9 cellular contexts compared by ENCODE assay signal in the genomic region with DNA sequence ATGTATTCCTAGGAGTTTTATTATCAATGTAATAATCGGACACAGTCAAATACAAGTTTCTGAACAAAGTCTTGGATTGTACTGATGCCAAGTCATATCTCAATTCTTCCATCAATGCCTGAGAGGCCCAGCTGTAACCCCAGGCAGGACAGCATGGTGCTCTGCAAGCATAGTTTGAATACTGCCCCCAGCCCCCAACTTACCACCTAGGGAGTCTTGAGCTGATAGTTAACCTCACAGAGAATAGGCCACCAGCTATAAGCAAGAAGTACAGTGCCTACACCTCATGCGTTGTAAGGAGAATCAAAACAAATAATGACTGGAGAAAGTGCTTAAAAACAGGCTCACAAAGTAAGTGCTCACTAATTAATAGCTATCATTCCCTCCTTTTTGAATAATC. TPM values are rescaled to one million over a fixed set of nuclear protein-coding genes. Genes with fewer than 3 reads are reported as not detected.
DNase-seq lines count a peak whose midpoint lies in the region; ATAC-seq, FAIRE-seq and TF ChIP-seq lines count a peak whose summit lies in the region.
"Had no signal": no experiment of that assay in that cellular context is flagged by ENCODE, and none has a peak within 500 bp of the region (broad histone marks: within the 10 kb centered on the region; RNA-seq: fewer than 3 reads in every experiment).

No MANE protein-coding gene starts in this region.

- H4K20me1 ChIP-seq in IMR-90 (ENCODE audit: insufficient read depth, low read length), result peaks cover 4% of the 10 kb centered on the region; the same call in 1 of the 2 replicates
- peaks cover 9% of the 10 kb centered on the region; the same call in 1 of the 2 replicates for H4K20me1 ChIP-seq in K562 (replicated peaks; ENCODE audit: control insufficient read depth, insufficient read depth, low read length)

- no peaks in the 10 kb centered on the region for H3K9me3 ChIP-seq in CD4-positive, alpha-beta T cell (ENCODE audit: control insufficient read depth, low read length)
- H3K9me3 ChIP-seq in IMR-90 (ENCODE audit: control insufficient read depth, insufficient read depth, low read length), result no peaks in the 10 kb centered on the region
- H3K9me3 ChIP-seq in K562 (replicated peaks; ENCODE audit: control insufficient read depth, insufficient read depth, low read depth, low read length), result no peaks in the 10 kb centered on the region
- no peaks in the 10 kb centered on the region for H3K9me3 ChIP-seq in muscle layer of duodenum (ENCODE audit: control insufficient read depth in 1 of 2, low read length in 2 of 2)
- no peaks in the 10 kb centered on the region for H3K9me3 ChIP-seq in transverse colon

- no peak overlapping the region for H3K56ac ChIP-seq in IMR-90 (ENCODE audit: extremely low read depth, insufficient read depth, low read length)

- H2AFZ ChIP-seq in IMR-90 (replicated peaks; ENCODE audit: low read length, poor library complexity) (no peak overlapping the region), K562 (ENCODE audit: low read depth, low read length) (no peak overlapping the region)

- peak overlapping the region; percentile 95 for H3K4me3 Mint-ChIP-seq in CD4-positive, alpha-beta T cell

- CTCF ChIA-PET in CD4-positive, alpha-beta T cell (lab: Charles Lee), result no interaction called here
- CTCF ChIA-PET in IMR-90 (lab: Yijun Ruan, JAX), result no interaction called here
- CTCF ChIA-PET in K562 (lab: Yijun Ruan, JAX; ENCODE audit: low intra/inter-chr PET ratio), result no interaction called here

- no peak for ATAC-seq in CD4-positive, alpha-beta T cell (ENCODE audit: poor library complexity)
- ATAC-seq in IMR-90 (ENCODE audit: low read depth), result no peak
- peak; percentile 63 for ATAC-seq in K562
- no peak for ATAC-seq in HG02763 (IDR thresholded peaks at IDR 0.05; ENCODE audit: unreplicated experiment)

- WGBS in IMR-90 (ENCODE audit: extremely low coverage in 2 of 2, insufficient read length in 1 of 2), 2 experiments, result no CpG with 5 or more reads among the region's 2 CpGs
- 0% methylated on average over 2 of the region's 2 CpGs for WGBS in K562 (ENCODE audit: insufficient coverage, low coverage, missing lambda C conversion rate)
- 29 to 47% methylated on average over 2 of the region's 2 CpGs for WGBS in transverse colon (ENCODE audit: low coverage in 1 of 2), 2 donors

- dilution Hi-C loops in IMR-90 (cut with HindIII; ENCODE audit: low sequenced_read_pairs, unreplicated experiment), result no loop called here

- peak overlapping the region; percentile 98 for H3K27ac Mint-ChIP-seq in CD4-positive, alpha-beta T cell

- no peaks in the 10 kb centered on the region; the same call in 1 of the 2 replicates for H3K9me1 ChIP-seq in IMR-90 (ENCODE audit: insufficient read depth, low read length)
- H3K9me1 ChIP-seq in K562 (ENCODE audit: control insufficient read depth, insufficient read depth, low read length), result no peaks in the 10 kb centered on the region

- no peak overlapping the region for H4K5ac ChIP-seq in IMR-90 (ENCODE audit: low read depth, low read length)

- no peak overlapping the region for H4K8ac ChIP-seq in IMR-90 (ENCODE audit: low read depth in 2 of 2, low read length in 2 of 2)

- 0 out of 2 replicates have a peak overlapping the region, but pooled peaks have one; percentile 24 for H3K23ac ChIP-seq in IMR-90 (ENCODE audit: low read depth, low read length)

- H3K4ac ChIP-seq in IMR-90 (ENCODE audit: low read depth, low read length), result no peak overlapping the region

- H3K4me3 ChIP-seq in IMR-90 (ENCODE audit: insufficient read depth, low read depth, low read length), result 0 out of 2 replicates have a peak overlapping the region, but pooled peaks have one; percentile 6
- H3K4me3 ChIP-seq in K562, result peak overlapping the region; percentile 87
- H3K4me3 ChIP-seq in muscle layer of duodenum (ENCODE audit: low read depth in 1 of 2, low read length in 2 of 2), result peak overlapping the region; percentile 70 to 88
- peak overlapping the region in 2 of 4 donors; percentile 97 to 98 for H3K4me3 ChIP-seq in transverse colon

- H3K79me1 ChIP-seq in IMR-90 (ENCODE audit: low read depth in 1 of 2, low read length in 2 of 2), result peaks cover 20 to 43% of the 10 kb centered on the region in 2 experiments

- no peak overlapping the region for H4K91ac ChIP-seq in IMR-90 (ENCODE audit: insufficient read depth, low read depth, low read length)

- peaks cover 2% of the 10 kb centered on the region; the same call in 1 of the 2 replicates for H3K4me1 ChIP-seq in IMR-90 (ENCODE audit: control insufficient read depth, insufficient read depth, low read length)
- peaks cover 5 to 7% of the 10 kb centered on the region in 2 experiments; a peak in 4 of 5 replicates for H3K4me1 ChIP-seq in K562 (replicated peaks in 1 of 2; ENCODE audit: control insufficient read depth in 2 of 2, insufficient read depth in 2 of 2, low read length in 2 of 2)
- H3K4me1 ChIP-seq in muscle layer of duodenum (ENCODE audit: control insufficient read depth in 1 of 2, insufficient read depth in 2 of 2, low read length in 2 of 2), result peaks cover 8 to 30% of the 10 kb centered on the region in 2 donors
- peaks cover 3 to 56% (median 37%) of the 10 kb centered on the region in 4 donors for H3K4me1 ChIP-seq in transverse colon

- no peak for TF ChIP-seq RAD21 in IMR-90 (IDR thresholded peaks at IDR 0.05; ENCODE audit: low read length)
- no peak for TF ChIP-seq RAD21 in K562 (CRISPR knock-in tag; conservative IDR thresholded peaks at IDR 0.05 in 1 of 2, IDR thresholded peaks at IDR 0.05 in 1 of 2)

- no peak for TF ChIP-seq CTCF in CD4-positive, alpha-beta T cell (IDR thresholded peaks at IDR 0.05)
- TF ChIP-seq CTCF in IMR-90 (conservative IDR thresholded peaks at IDR 0.05; ENCODE audit: low read depth, low read length) (no peak), K562 (IDR thresholded peaks at IDR 0.05 in 2 of 3, conservative IDR thresholded peaks at IDR 0.05 in 1 of 3; ENCODE audit: insufficient read depth in 2 of 3, low read depth in 1 of 3, low read length in 3 of 3) (no peak), transverse colon (IDR thresholded peaks at IDR 0.05) (no peak)

- peak; percentile 55 for FAIRE-seq in K562 (lab: Jason Lieb, UNC)

- no peaks in the 10 kb centered on the region for H3K9me3 Mint-ChIP-seq in CD4-positive, alpha-beta T cell

- no peak overlapping the region for H2AK9ac ChIP-seq in IMR-90 (replicated peaks; ENCODE audit: low read depth, low read length, poor library complexity)

- H2AK5ac ChIP-seq in IMR-90 (ENCODE audit: low read depth, low read length), result no peak overlapping the region

- H2BK15ac ChIP-seq in IMR-90 (ENCODE audit: low read depth, low read length), result no peak overlapping the region

- H3K4me1 Mint-ChIP-seq in CD4-positive, alpha-beta T cell (ENCODE audit: low read depth), result peaks cover 74% of the 10 kb centered on the region

- TF ChIP-seq EP300 in K562 (IDR thresholded peaks at IDR 0.05; ENCODE audit: low read length), result no peak
- no peak for TF ChIP-seq EP300 in transverse colon (IDR thresholded peaks at IDR 0.05; ENCODE audit: low read depth)

- peaks cover 88% of the 10 kb centered on the region for H3K79me2 ChIP-seq in K562 (ENCODE audit: control insufficient read depth, insufficient read depth, low read length)

- peaks cover 37% of the 10 kb centered on the region for H3K36me3 Mint-ChIP-seq in CD4-positive, alpha-beta T cell (ENCODE audit: low read depth)

- no peak overlapping the region for H2BK20ac ChIP-seq in IMR-90 (ENCODE audit: low read depth, low read length)

- POLR2A ChIA-PET in CD4-positive, alpha-beta T cell (lab: Charles Lee), result no interaction called here
- POLR2A ChIA-PET in IMR-90 (lab: Charles Lee; ENCODE audit: unreplicated experiment) (no interaction called here), K562 (lab: Yijun Ruan, JAX) (no interaction called here)

- no peaks in the 10 kb centered on the region for H3K27me3 ChIP-seq in CD4-positive, alpha-beta T cell (ENCODE audit: control insufficient read depth, insufficient read depth, low read length)
- H3K27me3 ChIP-seq in IMR-90 (ENCODE audit: control insufficient read depth, insufficient read depth, low read length) (no peaks in the 10 kb centered on the region), K562 (ENCODE audit: control insufficient read depth in 2 of 2, insufficient read depth in 2 of 2, low read length in 2 of 2) (no peaks in the 10 kb centered on the region), muscle layer of duodenum (ENCODE audit: low read depth, low read length) (no peaks in the 10 kb centered on the region), transverse colon (no peaks in the 10 kb centered on the region)

- in situ Hi-C loops in IMR-90 (cut with MboI; ENCODE audit: low sequenced_read_pairs), result no loop called here
- in situ Hi-C loops in K562 (cut with MboI), result no loop called here
- in situ Hi-C loops in transverse colon (cut with MboI; ENCODE audit: low pct_ligation_motif_present in 1 of 4, low pct_unique_long_range_greater_than_20kb in 1 of 4, low sequenced_read_pairs in 3 of 4), result loop anchor here in 1 of 4 donors (25.0 kb wide), 1 partner anchor 577 kb away; a partner anchor contains a TSS

- TF ChIP-seq POLR2A in IMR-90 (IDR thresholded peaks at IDR 0.05; ENCODE audit: low read depth, low read length), result no peak
- TF ChIP-seq POLR2A in K562 (conservative IDR thresholded peaks at IDR 0.05), result no peak
- TF ChIP-seq POLR2A in transverse colon (IDR thresholded peaks at IDR 0.05), result no peak

- intact Hi-C loops in CD4-positive, alpha-beta T cell (cut with DNase I, micrococcal nuclease), result loop anchor here (5.0 to 10.0 kb wide), 3 partner anchors 622 to 1980 kb away; a partner anchor contains a TSS
- intact Hi-C loops in IMR-90 (cut with micrococcal nuclease), result loop anchor here (5.0 to 10.0 kb wide), 3 partner anchors 380 to 647 kb away; a partner anchor contains a TSS
- intact Hi-C loops in K562 (cut with micrococcal nuclease), result no loop called here
- intact Hi-C loops in transverse colon (cut with DNase I; ENCODE audit: low total_unique reads), result no loop called here
- intact Hi-C loops in posterior vena cava (cut with DNase I), result no loop called here

- BruUV-seq in IMR-90 (replicated peaks; lab: Mats Ljungman, UMichigan) (no TSS peak), K562 (replicated peaks; lab: Mats Ljungman, UMichigan) (no TSS peak)

- H2BK120ac ChIP-seq in IMR-90 (ENCODE audit: low read depth, low read length), result no peak overlapping the region

- H3K9ac ChIP-seq in IMR-90 (ENCODE audit: low read depth, low read length) (peak overlapping the region; percentile 32; the same call in 1 of the 2 replicates), K562 (ENCODE audit: insufficient read depth in 1 of 2, low read depth in 2 of 2, low read length in 2 of 2) (peak overlapping the region; percentile 79 to 82)

- H3K27me3 Mint-ChIP-seq in CD4-positive, alpha-beta T cell, result no peaks in the 10 kb centered on the region

- H3K14ac ChIP-seq in IMR-90 (replicated peaks; ENCODE audit: low read depth, low read length), result no peak overlapping the region

- no peak overlapping the region for H2BK5ac ChIP-seq in IMR-90 (ENCODE audit: low read depth, low read length, poor library complexity, severe bottlenecking)

- H3K36me3 ChIP-seq in IMR-90 (ENCODE audit: control insufficient read depth, insufficient read depth, low read length), result peaks cover 2% of the 10 kb centered on the region; the same call in 1 of the 2 replicates
- H3K36me3 ChIP-seq in K562 (ENCODE audit: control insufficient read depth, insufficient read depth, low read length), result peaks cover 17% of the 10 kb centered on the region; the same call in 2 of the 3 replicates
- no peaks in the 10 kb centered on the region for H3K36me3 ChIP-seq in muscle layer of duodenum (ENCODE audit: control insufficient read depth in 1 of 2, insufficient read depth in 2 of 2, low read length in 2 of 2)
- H3K36me3 ChIP-seq in transverse colon, result no peaks in the 10 kb centered on the region

- H3K4me2 ChIP-seq in IMR-90 (ENCODE audit: low read depth, low read length), result peak overlapping the region; percentile 98
- peak overlapping the region; percentile 78 for H3K4me2 ChIP-seq in K562 (ENCODE audit: insufficient read depth, low read length)

- no peak for DNase-seq in CD4-positive, alpha-beta T cell
- DNase-seq in IMR-90 (no peak), K562 (ENCODE audit: extremely low read depth in 1 of 4, low spot score in 3 of 4) (peak in 1 of 4 experiments; percentile 34), transverse colon (no peak), posterior vena cava (ENCODE audit: low spot score) (no peak), GOT3 (lab: John Stamatoyannopoulos, UW) (no peak)
- DNase-seq: activated CD4-positive, CD25-positive, alpha-beta regulatory T cell treated with anti-CD3 and anti-CD28 coated beads, Interleukin-2, amount 50 U/mL, for 72 hours had no signal

- H3K18ac ChIP-seq in IMR-90 (ENCODE audit: low read depth, low read length), result no peak overlapping the region

- H3K27ac ChIP-seq in CD4-positive, alpha-beta T cell (ENCODE audit: low read depth, low read length), result no peak overlapping the region
- no peak overlapping the region for H3K27ac ChIP-seq in IMR-90 (ENCODE audit: insufficient read depth, low read length)
- no peak overlapping the region; the same call in 2 of the 3 replicates for H3K27ac ChIP-seq in K562 (ENCODE audit: extremely low read depth, low read depth, low read length)
- peak overlapping the region; percentile 13 for H3K27ac ChIP-seq in muscle layer of duodenum (ENCODE audit: low read length)
- no peak overlapping the region for H3K27ac ChIP-seq in transverse colon

RNA-seq across cellular contexts. Expression of a gene that starts 2.7 kb away (rescaled TPM):
- 10 to 100 TPM; 29.3 to 35.3 TPM for total RNA-seq in CD4-positive, alpha-beta T cell
- 2.0 and 4.2 TPM in 2 replicates for total RNA-seq in IMR-90 (2012; rRNA removed)
- polyA plus RNA-seq in IMR-90 (2012; rRNA removed), result 13.2 and 13.4 TPM in 2 replicates
- polyA plus RNA-seq in IMR-90 (2012; cell fraction: cytosol; rRNA removed), result 2.8 and 6.3 TPM in 2 replicates
- polyA plus RNA-seq in IMR-90 (2012; cell fraction: nucleus; rRNA removed; ENCODE audit: low replicate concordance), result 15.3 and 37.1 TPM in 2 replicates
- 18.8 and 64.4 TPM in 2 replicates for total RNA-seq in K562 (2011; cell fraction: chromatin; rRNA removed; ENCODE audit: low replicate concordance)
- 7.7 and 13.3 TPM in 2 replicates for total RNA-seq in K562 (2011; cell fraction: nucleolus; rRNA removed)
- total RNA-seq in K562 (2011; cell fraction: nucleoplasm; rRNA removed), result 28.7 and 43.1 TPM in 2 replicates
- 6.6 and 9.2 TPM in 2 replicates for total RNA-seq in K562 (2014; rRNA removed)
- 9.7 and 10.8 TPM in 2 replicates for total RNA-seq in K562 (2014; rRNA removed; fragmentation: Illumina TruSeq; extraction: Trizol)
- total RNA-seq in K562 (2015; rRNA removed; fragmentation: Illumina TruSeq; extraction: Trizol), result 7.4 and 9.3 TPM in 2 replicates
- total RNA-seq in K562 (2021), result 30.5 and 36.2 TPM in 2 replicates
- polyA plus RNA-seq in K562 (2011; rRNA removed), result 9.6 and 21.4 TPM in 2 replicates
- 10.0 and 17.9 TPM in 2 replicates for polyA plus RNA-seq in K562 (2011; cell fraction: cytosol; rRNA removed)
- polyA plus RNA-seq in K562 (2011; cell fraction: nucleus; rRNA removed), result 37.3 and 48.0 TPM in 2 replicates
- 15.0 and 15.1 TPM in 2 replicates for polyA plus RNA-seq in K562 (2012)
- polyA plus RNA-seq in K562 (2014; fragmentation: Illumina TruSeq; extraction: Trizol), result 25.5 and 30.5 TPM in 2 replicates
- polyA plus RNA-seq in K562 (2014; fragmentation: Nextera tagmentation; extraction: Ambion mirVana), result 10 to 100 TPM; 10.4 to 10.5 TPM
- 14.8 and 15.2 TPM in 2 replicates for polyA plus RNA-seq in K562 (2014; rRNA removed)
- 13.9 and 17.9 TPM in 2 replicates for polyA minus RNA-seq in K562 (2011; rRNA and poly(A)+ RNA removed)
- 13.1 and 16.5 TPM in 2 replicates for polyA minus RNA-seq in K562 (2011; cell fraction: cytosol; rRNA and poly(A)+ RNA removed)
- 20.9 and 27.4 TPM in 2 replicates for polyA minus RNA-seq in K562 (2011; cell fraction: nucleus; rRNA and poly(A)+ RNA removed)
- 100 to 1,000 TPM in 1 of 4 donors, 10 to 100 TPM in 3; 18.5 to 174 (median 71.1) TPM for total RNA-seq in transverse colon
- 10 to 100 TPM; 14.8 to 19.8 TPM for total RNA-seq in posterior vena cava

RNA-seq across cellular contexts. Expression of a gene that starts 3.1 kb away (rescaled TPM):
- total RNA-seq in CD4-positive, alpha-beta T cell, result 1 to 10 TPM; 3.9 to 5.9 TPM
- total RNA-seq in IMR-90 (2012; rRNA removed), result 3.0 and 5.6 TPM in 2 replicates
- polyA plus RNA-seq in IMR-90 (2012; rRNA removed), result 3.0 and 4.2 TPM in 2 replicates
- polyA plus RNA-seq in IMR-90 (2012; cell fraction: cytosol; rRNA removed), result 0.59 and 0.94 TPM in 2 replicates
- polyA plus RNA-seq in IMR-90 (2012; cell fraction: nucleus; rRNA removed; ENCODE audit: low replicate concordance), result 3.4 and 19.7 TPM in 2 replicates
- total RNA-seq in K562 (2011; cell fraction: chromatin; rRNA removed; ENCODE audit: low replicate concordance), result 20.6 and 46.6 TPM in 2 replicates
- total RNA-seq in K562 (2011; cell fraction: nucleolus; rRNA removed), result 12.7 and 17.6 TPM in 2 replicates
- 41.3 and 52.2 TPM in 2 replicates for total RNA-seq in K562 (2011; cell fraction: nucleoplasm; rRNA removed)
- 7.0 TPM in 2 replicates for total RNA-seq in K562 (2014; rRNA removed)
- 12.6 and 13.7 TPM in 2 replicates for total RNA-seq in K562 (2014; rRNA removed; fragmentation: Illumina TruSeq; extraction: Trizol)
- 13.8 and 15.3 TPM in 2 replicates for total RNA-seq in K562 (2015; rRNA removed; fragmentation: Illumina TruSeq; extraction: Trizol)
- total RNA-seq in K562 (2021), result 8.6 and 9.0 TPM in 2 replicates
- 14.3 and 14.5 TPM in 2 replicates for polyA plus RNA-seq in K562 (2011; rRNA removed)
- 3.5 and 12.3 TPM in 2 replicates for polyA plus RNA-seq in K562 (2011; cell fraction: cytosol; rRNA removed)
- polyA plus RNA-seq in K562 (2011; cell fraction: nucleus; rRNA removed), result 25.4 and 32.7 TPM in 2 replicates
- 9.3 and 12.7 TPM in 2 replicates for polyA plus RNA-seq in K562 (2012)
- 8.1 and 8.8 TPM in 2 replicates for polyA plus RNA-seq in K562 (2014; fragmentation: Illumina TruSeq; extraction: Trizol)
- polyA plus RNA-seq in K562 (2014; fragmentation: Nextera tagmentation; extraction: Ambion mirVana), result 1 to 10 TPM; 5.5 to 7.4 TPM
- polyA plus RNA-seq in K562 (2014; rRNA removed), result 9.9 and 11.7 TPM in 2 replicates
- polyA minus RNA-seq in K562 (2011; rRNA and poly(A)+ RNA removed), result 16.5 and 24.0 TPM in 2 replicates
- polyA minus RNA-seq in K562 (2011; cell fraction: cytosol; rRNA and poly(A)+ RNA removed), result 2.8 and 3.4 TPM in 2 replicates
- polyA minus RNA-seq in K562 (2011; cell fraction: nucleus; rRNA and poly(A)+ RNA removed), result 15.8 and 28.2 TPM in 2 replicates
- 10 to 100 TPM in 3 of 4 donors, 1 to 10 TPM in 1; 3.2 to 58.1 (median 38.9) TPM for total RNA-seq in transverse colon
- 10 to 100 TPM; 15.0 to 22.9 TPM for total RNA-seq in posterior vena cava

RNA-seq across cellular contexts. Expression of a gene that starts 44.6 kb away (rescaled TPM):
- not detected for total RNA-seq in CD4-positive, alpha-beta T cell
- not detected in 2 replicates for total RNA-seq in IMR-90 (2012; rRNA removed)
- polyA plus RNA-seq in IMR-90 (2012; rRNA removed), result not detected in 2 replicates
- polyA plus RNA-seq in IMR-90 (2012; cell fraction: cytosol; rRNA removed), result not detected in 2 replicates
- not detected in 2 replicates for polyA plus RNA-seq in IMR-90 (2012; cell fraction: nucleus; rRNA removed; ENCODE audit: low replicate concordance)
- total RNA-seq in K562 (2011; cell fraction: chromatin; rRNA removed; ENCODE audit: low replicate concordance), result not detected in 2 replicates
- total RNA-seq in K562 (2011; cell fraction: nucleolus; rRNA removed), result not detected in 2 replicates
- not detected in 2 replicates for total RNA-seq in K562 (2011; cell fraction: nucleoplasm; rRNA removed)
- total RNA-seq in K562 (2014; rRNA removed), result not detected in 2 replicates
- not detected in 2 replicates for total RNA-seq in K562 (2014; rRNA removed; fragmentation: Illumina TruSeq; extraction: Trizol)
- total RNA-seq in K562 (2015; rRNA removed; fragmentation: Illumina TruSeq; extraction: Trizol), result not detected in 2 replicates
- not detected in 2 replicates for total RNA-seq in K562 (2021)
- polyA plus RNA-seq in K562 (2011; rRNA removed), result not detected in 2 replicates
- polyA plus RNA-seq in K562 (2011; cell fraction: cytosol; rRNA removed), result not detected in 2 replicates
- polyA plus RNA-seq in K562 (2011; cell fraction: nucleus; rRNA removed), result not detected in 2 replicates
- polyA plus RNA-seq in K562 (2012), result not detected in 2 replicates
- not detected in 2 replicates for polyA plus RNA-seq in K562 (2014; fragmentation: Illumina TruSeq; extraction: Trizol)
- under 1 TPM in 1 of 2 experiments, not detected in 1; 0.04 TPM for polyA plus RNA-seq in K562 (2014; fragmentation: Nextera tagmentation; extraction: Ambion mirVana)
- not detected in 2 replicates for polyA plus RNA-seq in K562 (2014; rRNA removed)
- polyA minus RNA-seq in K562 (2011; rRNA and poly(A)+ RNA removed), result not detected in 2 replicates
- polyA minus RNA-seq in K562 (2011; cell fraction: cytosol; rRNA and poly(A)+ RNA removed), result not detected in 2 replicates
- polyA minus RNA-seq in K562 (2011; cell fraction: nucleus; rRNA and poly(A)+ RNA removed), result not detected in 2 replicates
- total RNA-seq in transverse colon, result under 1 TPM in 1 of 4 donors, not detected in 3; 0.55 TPM
- not detected for total RNA-seq in posterior vena cava

Comparison
In these comparisons a context has a peak if more than half of its experiments do, and no peak if none do; other contexts are left out.
1. intact Hi-C loops: an anchor here in CD4-positive, alpha-beta T cell (5.0 to 10.0 kb wide) and IMR-90 (5.0 to 10.0 kb wide); none called in K562, transverse colon and posterior vena cava.